In genomic region chr2:133292267-133292666, GRCh38 we compare ENCODE assay signal across 1 cellular context.
TF ChIP-seq lines count a peak whose summit lies in the region.

No MANE protein-coding gene starts in this region.

TF ChIP-seq in HEK293, 187 proteins besides CTCF, POLR2A, EP300 and RAD21 (continued from another document):
- no peak for TF ChIP-seq ZNF302 (tag by site-specific recombination; IDR thresholded peaks at IDR 0.05; ENCODE audit: low read depth)
- peak; percentile 85 for TF ChIP-seq IKZF3 (tag by site-specific recombination; IDR thresholded peaks at IDR 0.05)
- TF ChIP-seq ZNF768 (tag by site-specific recombination; IDR thresholded peaks at IDR 0.05) = no peak
- TF ChIP-seq ZNF155 (tag by site-specific recombination; IDR thresholded peaks at IDR 0.05) = no peak
- TF ChIP-seq ZNF239 (tag by site-specific recombination; IDR thresholded peaks at IDR 0.05) = no peak
- no peak for TF ChIP-seq ZNF133 (tag by site-specific recombination; IDR thresholded peaks at IDR 0.05)
- no peak for TF ChIP-seq ZBTB10 (tag by site-specific recombination; IDR thresholded peaks at IDR 0.05)
- TF ChIP-seq ZNF146 (tag by site-specific recombination; IDR thresholded peaks at IDR 0.05) = no peak
- TF ChIP-seq KLF8 (tag by site-specific recombination; IDR thresholded peaks at IDR 0.05) = no peak
- TF ChIP-seq RBAK (tag by site-specific recombination; IDR thresholded peaks at IDR 0.05) = no peak
- TF ChIP-seq GLI4 (tag by site-specific recombination; IDR thresholded peaks at IDR 0.05) = no peak
- TF ChIP-seq KLF1 (tag by site-specific recombination; IDR thresholded peaks at IDR 0.05) = no peak
- peak; percentile 27; the same call in 1 of the 2 replicates for TF ChIP-seq GLIS1 (tag by site-specific recombination; IDR thresholded peaks at IDR 0.05)
- 0 out of 2 replicates have a peak, but pooled peaks have one; percentile 43 for TF ChIP-seq ZIC2 (tag by site-specific recombination; IDR thresholded peaks at IDR 0.05)
- TF ChIP-seq GLI2 (tag by site-specific recombination; IDR thresholded peaks at IDR 0.05; ENCODE audit: borderline replicate concordance, low read depth) = 0 out of 2 replicates have a peak, but pooled peaks have one; percentile 20
- TF ChIP-seq PRDM6 (tag by site-specific recombination; IDR thresholded peaks at IDR 0.05) = peak; percentile 94
- no peak for TF ChIP-seq ZNF585B (tag by site-specific recombination; IDR thresholded peaks at IDR 0.05)
- no peak for TF ChIP-seq ZNF19 (tag by site-specific recombination; IDR thresholded peaks at IDR 0.05; ENCODE audit: low read depth)
- TF ChIP-seq ZNF221 (tag by site-specific recombination; IDR thresholded peaks at IDR 0.05; ENCODE audit: borderline replicate concordance) = no peak
- TF ChIP-seq ZNF26 (tag by site-specific recombination; IDR thresholded peaks at IDR 0.05) = no peak
- no peak for TF ChIP-seq ZSCAN16 (tag by site-specific recombination; IDR thresholded peaks at IDR 0.05)
- no peak for TF ChIP-seq ZNF391 (tag by site-specific recombination; IDR thresholded peaks at IDR 0.05; ENCODE audit: borderline replicate concordance, low read depth)
- no peak for TF ChIP-seq ZNF549 (tag by site-specific recombination; IDR thresholded peaks at IDR 0.05)
- no peak for TF ChIP-seq ZNF701 (tag by site-specific recombination; IDR thresholded peaks at IDR 0.05)
- no peak for TF ChIP-seq ZNF792 (tag by site-specific recombination; IDR thresholded peaks at IDR 0.05)
- TF ChIP-seq FEZF1 (tag by site-specific recombination; IDR thresholded peaks at IDR 0.05) = peak; percentile 84
- no peak for TF ChIP-seq ZNF2 (tag by site-specific recombination; IDR thresholded peaks at IDR 0.05)
- TF ChIP-seq ZNF18 (tag by site-specific recombination; IDR thresholded peaks at IDR 0.05) = 0 out of 2 replicates have a peak, but pooled peaks have one; percentile 15
- no peak for TF ChIP-seq TRIM28 (IDR thresholded peaks at IDR 0.05; ENCODE audit: borderline replicate concordance, low read length)
